ENCODE assay signal across 19 cellular contexts in genomic region chr10:43735907-43736306, GRCh38.
"Had no signal": no experiment of that assay in that cellular context is flagged by ENCODE, and none has a peak within 500 bp of the region (broad histone marks: within the 10 kb centered on the region; RNA-seq: fewer than 3 reads in every experiment).

No MANE protein-coding gene starts in this region.

- H3K36me3 ChIP-seq: ovary, stomach, thoracic aorta had no signal

- H3K27me3 ChIP-seq: foreskin keratinocyte, ovary, stomach had no signal

- H3K4me3 ChIP-seq: ovary, stomach, thoracic aorta had no signal

- H3K27ac Mint-ChIP-seq: activated B cell treated with CpG ODN at 0.5 μM for 24 hours; activated CD4-positive, alpha-beta T cell treated with anti-CD3 and anti-CD28 coated beads, Interleukin-2, amount 10 ng/mL, durations not matched to agents 7 days and 5 days; nephron progenitor cell; T-helper 17 cell had no signal

- H3K9me3 ChIP-seq: ovary, thoracic aorta had no signal

- ATAC-seq: activated naive CD4-positive, alpha-beta T cell treated with anti-CD3 and anti-CD28 coated beads, Interleukin-2, amount 50 U/mL, for 72 hours; foreskin keratinocyte; left lobe of liver; T-helper 17 cell had no signal

- DNase-seq: activated B cell treated with CpG ODN at 0.5 μM for 24 hours; activated CD4-positive, alpha-beta T cell treated with anti-CD3 and anti-CD28 coated beads, Interleukin-2, amount 10 ng/mL, durations not matched to agents 7 days and 5 days; activated effector memory CD4-positive, alpha-beta T cell treated with Interleukin-2 at 50 U/mL for 16 hours; activated T-cell treated with anti-CD3 and anti-CD28 coated beads, Interleukin-2, amount 50 U/mL, for 1 hour; amygdala; cerebellar nuclear complex; foreskin keratinocyte; head of caudate nucleus; islet precursor cell; mammary epithelial cell; nephron progenitor cell; ovary; stimulated activated CD4-positive, alpha-beta T cell treated with anti-CD3 and anti-CD28 coated beads, Interleukin-15, amount 100 ng/mL, for 24 hours; stimulated activated CD4-positive, alpha-beta T cell treated with anti-CD3 and anti-CD28 coated beads, Interleukin-4, amount 100 ng/mL, for 4 hours; stomach; T-helper 17 cell had no signal

- H3K4me1 ChIP-seq: foreskin keratinocyte, stomach had no signal

- H3K27ac ChIP-seq: foreskin keratinocyte, ovary, stomach, thoracic aorta had no signal

- H3K4me3 Mint-ChIP-seq: activated B cell treated with CpG ODN at 0.5 μM for 24 hours; activated CD4-positive, alpha-beta T cell treated with anti-CD3 and anti-CD28 coated beads, Interleukin-2, amount 10 ng/mL, durations not matched to agents 7 days and 5 days; nephron progenitor cell; T-helper 17 cell had no signal

- H3K4me1 Mint-ChIP-seq: activated B cell treated with CpG ODN at 0.5 μM for 24 hours had no signal

- H3K27me3 Mint-ChIP-seq: activated B cell treated with CpG ODN at 0.5 μM for 24 hours had no signal

- H3K9me3 Mint-ChIP-seq: activated B cell treated with CpG ODN at 0.5 μM for 24 hours had no signal
